8 cellular contexts compared by ENCODE assay signal in genomic region chr7:43758029-43758860, GRCh38. TPM values are rescaled to one million over a fixed set of nuclear protein-coding genes. Genes with fewer than 3 reads are reported as not detected.
DNase-seq lines count a peak whose midpoint lies in the region; FAIRE-seq and TF ChIP-seq lines count a peak whose summit lies in the region.

BLVRA (plus strand) TSS chr7:43758680; CDS start chr7:43771159, 12,479 bp downstream.

- TF ChIP-seq POLR2A in GM12892 (IDR thresholded peaks at IDR 0.05; ENCODE audit: low read depth, low read length) = peak; percentile 54; the same call in 1 of the 2 replicates

- FAIRE-seq in GM12892 (lab: Jason Lieb, UNC) = peak; percentile 82

- DNase-seq in GM12892 (ENCODE audit: insufficient read length) (peak; percentile 80), HCEC 1CT (peak; percentile 6), NCI-H1930 (lab: John Stamatoyannopoulos, UW) (peak; percentile 38 to 64), lung microvascular endothelial cell (ENCODE audit: low read depth in 2 of 2) (peak; percentile 41 to 75), NAMALWA (ENCODE audit: low spot score) (no peak)
- DNase-seq in activated CD4-positive, alpha-beta T cell treated with anti-CD3 and anti-CD28 coated beads, Interleukin-2, amount 50 U/mL, for 48 hours = peak; percentile 64 to 71
- peak; percentile 53 for DNase-seq in effector CD4-positive, alpha-beta T cell
- peak in 2 of 3 donors; percentile 25 to 48 for DNase-seq in stimulated activated CD4-positive, alpha-beta T cell treated with anti-CD3 and anti-CD28 coated beads, TNF-alpha, amount 100 ng/mL, for 48 hours (ENCODE audit: low read depth in 3 of 3)

RNA-seq across cellular contexts. Expression of gene BLVRA, which starts in this region (rescaled TPM):
- polyA plus RNA-seq in GM12892 (2012; ENCODE audit: missing spikeins) = 82.6 TPM
- total RNA-seq in lung microvascular endothelial cell = 20.0 and 21.6 TPM in 2 replicates
